Comparison of ENCODE assay signal across 8 cellular contexts in the genomic region with DNA sequence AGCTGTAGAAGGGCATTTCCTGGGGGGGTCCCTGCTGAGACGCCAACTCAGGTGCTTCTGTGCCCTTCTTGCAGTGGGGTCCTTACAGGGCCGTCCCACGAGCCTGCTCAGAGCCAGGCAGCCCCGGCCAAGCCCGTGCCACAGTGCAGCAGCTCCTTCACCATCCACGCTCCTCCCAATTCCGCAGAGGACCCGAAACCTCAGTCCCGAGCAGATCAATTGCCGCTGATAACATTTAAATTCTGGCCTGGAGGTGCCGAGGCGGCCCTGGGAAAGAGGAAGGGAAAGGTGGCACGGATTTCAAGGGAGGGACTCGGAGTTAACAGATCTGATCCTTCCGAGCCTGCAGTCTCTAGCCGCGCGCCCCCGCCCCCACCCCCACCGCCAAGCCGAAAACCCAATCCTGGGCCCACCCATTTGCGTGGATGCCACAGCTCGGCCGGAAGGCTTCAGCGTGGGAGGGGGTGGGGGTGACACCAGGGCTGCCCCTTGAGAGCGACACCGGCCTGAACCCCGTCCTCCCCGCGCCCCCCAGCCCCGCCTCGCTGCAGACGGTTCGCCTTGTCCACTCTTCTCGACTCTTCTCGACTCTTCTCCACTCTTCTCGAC. TPM values are rescaled to one million over a fixed set of nuclear protein-coding genes. Genes with fewer than 3 reads are reported as not detected.
DNase-seq lines count a peak whose midpoint lies in the region; ATAC-seq, FAIRE-seq and TF ChIP-seq lines count a peak whose summit lies in the region.

No MANE protein-coding gene starts in this region.

- CTCF ChIA-PET in endothelial cell of umbilical vein (lab: Charles Lee), result interaction anchor here (1.0 to 2.0 kb wide), 6 partner anchors 9 to 109 kb away, joined by 3 to 16 read pairs (median 5); no protein-coding TSS in a partner anchor
- CTCF ChIA-PET in OCI-LY7 (lab: Charles Lee; ENCODE audit: unreplicated experiment), result no interaction called here

- FAIRE-seq in endothelial cell of umbilical vein (lab: Jason Lieb, UNC), result no peak

- H3K4me3 ChIP-seq in Peyer's patch, result peak overlapping the region; percentile 55 to 74 (median 60)
- peak overlapping the region; percentile 11 to 74 (median 59) for H3K4me3 ChIP-seq in endothelial cell of umbilical vein (replicated peaks in 1 of 3; ENCODE audit: insufficient read depth in 1 of 3, low read depth in 1 of 3, low read length in 3 of 3)
- H3K4me3 ChIP-seq in neural progenitor cell, result peak overlapping the region; percentile 63
- H3K4me3 ChIP-seq in OCI-LY7 (ENCODE audit: low read depth, low read length, poor library complexity, severe bottlenecking), result no peak overlapping the region

- ATAC-seq in HG03025 (IDR thresholded peaks at IDR 0.05; ENCODE audit: low FRiP score, unreplicated experiment), result no peak

- no peak for DNase-seq in CD14-positive monocyte (ENCODE audit: low spot score)
- DNase-seq in Peyer's patch, result peak in 1 of 3 donors; percentile 49
- no peak for DNase-seq in endothelial cell of umbilical vein (ENCODE audit: low read depth, low spot score)
- peak; percentile 47 for DNase-seq in neural progenitor cell (ENCODE audit: low spot score)
- no peak for DNase-seq in OCI-LY7 (ENCODE audit: low spot score)
- no peak for DNase-seq in AG08396 (ENCODE audit: low spot score)
- no peak for DNase-seq in KBM-7

- no peak for TF ChIP-seq CTCF in CD14-positive monocyte (IDR thresholded peaks at IDR 0.05)
- no peak for TF ChIP-seq CTCF in Peyer's patch (IDR thresholded peaks at IDR 0.05)
- no peak for TF ChIP-seq CTCF in endothelial cell of umbilical vein (IDR thresholded peaks at IDR 0.05; ENCODE audit: extremely low read depth in 1 of 2, insufficient read depth in 1 of 2, low read depth in 1 of 2, low read length in 2 of 2)
- TF ChIP-seq CTCF in neural progenitor cell (IDR thresholded peaks at IDR 0.05), result no peak
- no peak for TF ChIP-seq CTCF in OCI-LY7 (conservative IDR thresholded peaks at IDR 0.05; ENCODE audit: low read length)

- H3K79me2 ChIP-seq in endothelial cell of umbilical vein (ENCODE audit: control insufficient read depth, insufficient read depth, low read length), result no peaks in the 10 kb centered on the region
- H3K79me2 ChIP-seq in neural progenitor cell (ENCODE audit: low read depth), result no peaks in the 10 kb centered on the region
- H3K79me2 ChIP-seq in OCI-LY7 (ENCODE audit: insufficient read depth, low read depth, low read length), result no peaks in the 10 kb centered on the region

- H4K20me1 ChIP-seq in endothelial cell of umbilical vein (replicated peaks; ENCODE audit: control insufficient read depth, extremely low read depth, insufficient read depth, low read length), result no peaks in the 10 kb centered on the region
- H4K20me1 ChIP-seq in neural progenitor cell (ENCODE audit: low read depth), result no peaks in the 10 kb centered on the region
- no peaks in the 10 kb centered on the region for H4K20me1 ChIP-seq in OCI-LY7 (ENCODE audit: insufficient read depth, low read length)

- H3K9me3 Mint-ChIP-seq in CD14-positive monocyte, result peaks cover 0 to 7% (median 0%) of the 10 kb centered on the region in 7 donors
- no peaks in the 10 kb centered on the region for H3K9me3 Mint-ChIP-seq in neural progenitor cell

- no peaks in the 10 kb centered on the region for H3K36me3 Mint-ChIP-seq in CD14-positive monocyte
- H3K36me3 Mint-ChIP-seq in neural progenitor cell, result no peaks in the 10 kb centered on the region

- H3K36me3 ChIP-seq in Peyer's patch, result no peaks in the 10 kb centered on the region
- H3K36me3 ChIP-seq in endothelial cell of umbilical vein (ENCODE audit: control insufficient read depth in 2 of 2, extremely low read depth in 1 of 2, insufficient read depth in 2 of 2, low read length in 2 of 2), result no peaks in the 10 kb centered on the region
- H3K36me3 ChIP-seq in neural progenitor cell, result no peaks in the 10 kb centered on the region
- H3K36me3 ChIP-seq in OCI-LY7 (ENCODE audit: insufficient read depth, low read length), result no peaks in the 10 kb centered on the region

- POLR2A ChIA-PET in endothelial cell of umbilical vein (lab: Charles Lee) (no interaction called here), OCI-LY7 (lab: Charles Lee) (no interaction called here)

- no TSS peak for BruUV-seq in endothelial cell of umbilical vein (replicated peaks; lab: Mats Ljungman, UMichigan)
- BruUV-seq in OCI-LY7 (replicated peaks; lab: Mats Ljungman, UMichigan), result no TSS peak

- H3K9me3 ChIP-seq in Peyer's patch (no peaks in the 10 kb centered on the region), endothelial cell of umbilical vein (replicated peaks; ENCODE audit: control insufficient read depth, insufficient read depth, low read length) (no peaks in the 10 kb centered on the region), neural progenitor cell (ENCODE audit: low read depth) (no peaks in the 10 kb centered on the region), OCI-LY7 (ENCODE audit: low read length) (no peaks in the 10 kb centered on the region)

- H3K27ac ChIP-seq in Peyer's patch (peak overlapping the region; percentile 63 to 85 (median 82)), endothelial cell of umbilical vein (ENCODE audit: insufficient read depth, low read depth, low read length) (no peak overlapping the region), neural progenitor cell (no peak overlapping the region), OCI-LY7 (ENCODE audit: low read depth, low read length, poor library complexity, severe bottlenecking) (no peak overlapping the region)

- peak overlapping the region in 1 of 7 donors; percentile 26 for H3K27ac Mint-ChIP-seq in CD14-positive monocyte
- no peak overlapping the region for H3K27ac Mint-ChIP-seq in neural progenitor cell

- H3K4me1 ChIP-seq in Peyer's patch (peaks cover 0 to 32% (median 2%) of the 10 kb centered on the region in 4 donors), endothelial cell of umbilical vein (ENCODE audit: control insufficient read depth, extremely low read depth, insufficient read depth, low read length) (peaks cover 11% of the 10 kb centered on the region), neural progenitor cell (peaks cover 44% of the 10 kb centered on the region), OCI-LY7 (ENCODE audit: insufficient read depth, low read length, poor library complexity, severe bottlenecking) (no peaks in the 10 kb centered on the region)

- no peak for TF ChIP-seq POLR2A in Peyer's patch (IDR thresholded peaks at IDR 0.05)
- TF ChIP-seq POLR2A in endothelial cell of umbilical vein (IDR thresholded peaks at IDR 0.05; ENCODE audit: low read depth, low read length), result no peak

- peaks cover 50 to 78% (median 75%) of the 10 kb centered on the region in 3 donors for H3K27me3 Mint-ChIP-seq in CD14-positive monocyte (ENCODE audit: low read depth in 3 of 3)
- peaks cover 24% of the 10 kb centered on the region for H3K27me3 Mint-ChIP-seq in neural progenitor cell (ENCODE audit: insufficient read depth, low read depth)

- H3F3A ChIP-seq in neural progenitor cell (ENCODE audit: low read depth), result peaks cover 36% of the 10 kb centered on the region

- no peaks in the 10 kb centered on the region for H3K9me1 ChIP-seq in endothelial cell of umbilical vein (replicated peaks; ENCODE audit: control insufficient read depth, extremely low read depth, insufficient read depth, low read length)

- H3K4me3 Mint-ChIP-seq in CD14-positive monocyte (peak overlapping the region; percentile 77 to 93), neural progenitor cell (peak overlapping the region; percentile 84)

- in situ Hi-C loops in KBM-7 (cut with MboI; ENCODE audit: low pct_unique_long_range_greater_than_20kb, low sequenced_read_pairs), result no loop called here

- H3K4me2 ChIP-seq in endothelial cell of umbilical vein (ENCODE audit: insufficient read depth, low read length) (peak overlapping the region; percentile 58), neural progenitor cell (peak overlapping the region; percentile 77), OCI-LY7 (ENCODE audit: low read length) (no peak overlapping the region)

- intact Hi-C loops in CD14-positive monocyte (cut with micrococcal nuclease) (no loop called here), endothelial cell of umbilical vein (cut with micrococcal nuclease) (loop anchor here (5.0 to 10.0 kb wide), 2 partner anchors 216 to 298 kb away; a partner anchor contains a TSS), OCI-LY7 (cut with micrococcal nuclease; ENCODE audit: unreplicated experiment) (no loop called here)

- peak overlapping the region; percentile 77 for H2AFZ ChIP-seq in endothelial cell of umbilical vein (ENCODE audit: low read depth, low read length)
- peak overlapping the region; percentile 84 for H2AFZ ChIP-seq in neural progenitor cell (replicated peaks)
- H2AFZ ChIP-seq in OCI-LY7 (ENCODE audit: low read length), result no peak overlapping the region

- no peaks in the 10 kb centered on the region for H3K27me3 ChIP-seq in Peyer's patch
- H3K27me3 ChIP-seq in endothelial cell of umbilical vein (ENCODE audit: control insufficient read depth in 2 of 2, insufficient read depth in 2 of 2, low read length in 2 of 2), result peaks cover 2 to 6% of the 10 kb centered on the region in 2 experiments
- peaks cover 12% of the 10 kb centered on the region for H3K27me3 ChIP-seq in neural progenitor cell

- H3K9ac ChIP-seq in endothelial cell of umbilical vein (replicated peaks; ENCODE audit: extremely low read depth, insufficient read depth, low read length) (no peak overlapping the region), neural progenitor cell (no peak overlapping the region)

- dilution Hi-C loops in endothelial cell of umbilical vein (cut with MboI; ENCODE audit: extremely low pct_ligation_motif_present, low sequenced_read_pairs), result no loop called here

- no peaks in the 10 kb centered on the region for H3K9me2 ChIP-seq in OCI-LY7 (ENCODE audit: insufficient read depth, low read length)

- H3K4me1 Mint-ChIP-seq in CD14-positive monocyte (peaks cover 22% of the 10 kb centered on the region), neural progenitor cell (peaks cover 78% of the 10 kb centered on the region)

TF ChIP-seq in endothelial cell of umbilical vein, 7 proteins besides CTCF, POLR2A, EP300 and RAD21 (continues in another document):
- TF ChIP-seq FOS (IDR thresholded peaks at IDR 0.05; ENCODE audit: borderline replicate concordance, insufficient read depth, low read length), result no peak
- no peak for TF ChIP-seq GATA2 (IDR thresholded peaks at IDR 0.05; ENCODE audit: insufficient read depth, insufficient read length, low read depth, low read length)

RNA-seq across cellular contexts. Expression of a gene that starts 32.3 kb away (rescaled TPM):
- polyA plus RNA-seq in CD14-positive monocyte, result under 1 TPM; 0.12 to 0.25 TPM
- 10 to 100 TPM in 1 of 4 donors, 1 to 10 TPM in 3; 4.6 to 14.0 (median 8.5) TPM for total RNA-seq in Peyer's patch
- total RNA-seq in endothelial cell of umbilical vein, result 106 and 137 TPM in 2 replicates
- polyA plus RNA-seq in endothelial cell of umbilical vein, result 67.1 and 78.8 TPM in 2 replicates
- 63.6 and 72.7 TPM in 2 replicates for polyA plus RNA-seq in endothelial cell of umbilical vein (2011; cell fraction: cytosol; rRNA removed)
- polyA plus RNA-seq in endothelial cell of umbilical vein (2011; cell fraction: nucleus; rRNA removed), result 125 and 140 TPM in 2 replicates
- 72.2 and 84.1 TPM in 2 replicates for polyA plus RNA-seq in endothelial cell of umbilical vein (2012)
- 69.0 and 77.8 TPM in 2 replicates for polyA minus RNA-seq in endothelial cell of umbilical vein
- not detected for polyA minus RNA-seq in endothelial cell of umbilical vein (2011; cell fraction: cytosol; rRNA and poly(A)+ RNA removed)
- 34.3 and 47.8 TPM in 2 replicates for polyA minus RNA-seq in endothelial cell of umbilical vein (2011; cell fraction: nucleus; rRNA and poly(A)+ RNA removed)
- 65.9 and 68.1 TPM in 2 replicates for total RNA-seq in neural progenitor cell (ENCODE audit: low replicate concordance)
- not detected in 2 replicates for total RNA-seq in OCI-LY7 (2014; rRNA removed; shearing (Covaris generic))
- total RNA-seq in OCI-LY7 (2022), result not detected in 2 replicates

Comparison
In these comparisons a context has a peak if more than half of its experiments do, and no peak if none do; other contexts are left out.
1. H3K27ac ChIP-seq: peak in Peyer's patch (4 of 4); none in endothelial cell of umbilical vein (single experiment), neural progenitor cell (single experiment) and OCI-LY7 (single experiment).
2. RNA of a gene that starts 32.3 kb away (total RNA-seq): 106 to 137 TPM in endothelial cell of umbilical vein, 65.9 to 68.1 TPM in neural progenitor cell and 4.6 to 14.0 TPM in Peyer's patch; not detected in OCI-LY7; every median in the first group is over 4 times any median in the second.